ENCODE assay signal across 9 cellular contexts in the genomic region with DNA sequence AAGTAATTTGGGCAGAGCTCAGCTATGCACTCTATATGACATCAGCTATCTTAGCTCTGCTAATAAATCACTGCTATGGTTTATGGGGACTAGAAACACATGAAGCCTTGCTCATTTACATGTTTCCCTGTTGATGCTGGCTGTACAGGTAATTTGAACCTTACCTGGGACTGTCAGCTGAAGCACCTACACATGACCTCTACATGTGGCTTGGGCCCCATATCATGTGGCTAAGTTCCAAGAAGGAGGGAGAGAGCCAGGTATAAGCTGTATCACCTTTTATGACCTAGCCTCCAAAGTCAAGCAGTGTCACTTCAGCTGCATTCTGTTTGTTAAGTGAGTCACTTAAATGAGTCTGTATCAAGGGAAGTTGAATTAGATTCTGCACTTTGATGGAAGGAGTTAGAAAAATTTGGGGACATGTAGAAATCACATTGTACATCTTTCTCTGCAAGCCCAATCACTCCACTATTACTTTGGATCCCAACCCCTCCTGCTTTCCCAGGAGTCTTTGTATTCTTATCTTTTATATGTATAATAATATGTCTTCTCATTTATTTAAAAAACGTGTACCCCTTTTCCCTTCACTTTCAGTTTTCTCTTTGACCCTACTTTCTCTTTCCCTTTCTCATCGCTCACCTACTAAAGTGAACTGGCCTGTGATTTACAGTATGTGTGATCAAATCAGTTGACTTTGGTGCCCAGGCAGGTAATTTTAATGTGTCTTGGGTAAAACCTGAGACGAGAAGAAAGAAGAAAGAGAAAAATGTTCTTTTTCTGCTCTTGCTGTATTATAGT. TPM values are rescaled to one million over a fixed set of nuclear protein-coding genes. Genes with fewer than 3 reads are reported as not detected.
DNase-seq lines count a peak whose midpoint lies in the region; ATAC-seq, FAIRE-seq and TF ChIP-seq lines count a peak whose summit lies in the region.
"Had no signal": no experiment of that assay in that cellular context is flagged by ENCODE, and none has a peak within 500 bp of the region (broad histone marks: within the 10 kb centered on the region; RNA-seq: fewer than 3 reads in every experiment).

No MANE protein-coding gene starts in this region.

- peaks cover 20 to 37% (median 32%) of the 10 kb centered on the region in 3 donors for H3K4me1 Mint-ChIP-seq in CD8-positive, alpha-beta memory T cell

- no peaks in the 10 kb centered on the region for H3K9me3 ChIP-seq in CD8-positive, alpha-beta memory T cell (ENCODE audit: low read length)
- H3K9me3 ChIP-seq in PC-9 (ENCODE audit: insufficient read depth, low read depth) (peaks cover 9% of the 10 kb centered on the region; the same call in 1 of the 2 replicates), smooth muscle cell (replicated peaks; ENCODE audit: low read depth) (no peaks in the 10 kb centered on the region)

- H3K4me3 ChIP-seq in CD8-positive, alpha-beta memory T cell (ENCODE audit: low read length): peak overlapping the region; percentile 58
- H3K4me3 ChIP-seq in bronchial epithelial cell (ENCODE audit: low read depth, low read length): no peak overlapping the region
- no peak overlapping the region for H3K4me3 ChIP-seq in PC-9
- no peak overlapping the region for H3K4me3 ChIP-seq in smooth muscle cell

- H3K27ac ChIP-seq in CD8-positive, alpha-beta memory T cell (ENCODE audit: low read depth, low read length): peak overlapping the region; percentile 0
- no peak overlapping the region for H3K27ac ChIP-seq in PC-9
- H3K27ac ChIP-seq in smooth muscle cell (ENCODE audit: low read depth): no peak overlapping the region

- FAIRE-seq in bronchial epithelial cell (lab: Jason Lieb, UNC): no peak

- intact Hi-C loops in left ventricle myocardium superior (cut with micrococcal nuclease): no loop called here
- intact Hi-C loops in PC-9 (cut with micrococcal nuclease; ENCODE audit: unreplicated experiment): no loop called here

- CTCF ChIA-PET in CD8-positive, alpha-beta memory T cell (lab: Charles Lee): interaction anchor here (3.0 kb wide), 1 partner anchor 13 kb away, joined by 11 read pairs; no protein-coding TSS in a partner anchor
- CTCF ChIA-PET in PC-9 (lab: Charles Lee): no interaction called here

- H3K9ac ChIP-seq in smooth muscle cell (ENCODE audit: low read depth): no peak overlapping the region

- peaks cover 8% of the 10 kb centered on the region for H3F3A ChIP-seq in PC-9 (ENCODE audit: insufficient read depth, low read depth)
- H3F3A ChIP-seq in smooth muscle cell (ENCODE audit: low read depth): peaks cover 4% of the 10 kb centered on the region

- no peaks in the 10 kb centered on the region for H3K27me3 Mint-ChIP-seq in CD8-positive, alpha-beta memory T cell

- no peaks in the 10 kb centered on the region for H3K9me3 Mint-ChIP-seq in CD8-positive, alpha-beta memory T cell

- ATAC-seq in GM19043 (IDR thresholded peaks at IDR 0.05; ENCODE audit: low read depth, unreplicated experiment): peak; percentile 55
- peak; percentile 60 for ATAC-seq in HG03280 (IDR thresholded peaks at IDR 0.05; ENCODE audit: unreplicated experiment)
- ATAC-seq in left ventricle myocardium superior: no peak

- H3K4me2 ChIP-seq in PC-9: no peak overlapping the region
- H3K4me2 ChIP-seq in smooth muscle cell: no peak overlapping the region

- WGBS in smooth muscle cell (ENCODE audit: low lambda C conversion rate): 87% methylated on average over 3 of the region's 3 CpGs

- peak overlapping the region; percentile 59 to 87 (median 82) for H3K4me3 Mint-ChIP-seq in CD8-positive, alpha-beta memory T cell

- POLR2A ChIA-PET in CD8-positive, alpha-beta memory T cell (lab: Charles Lee): interaction anchor here (1.4 kb wide), 1 partner anchor 13 kb away, joined by 7 read pairs; no protein-coding TSS in a partner anchor
- POLR2A ChIA-PET in PC-9 (lab: Charles Lee; ENCODE audit: unreplicated experiment): no interaction called here

- TF ChIP-seq CTCF in bronchial epithelial cell (IDR thresholded peaks at IDR 0.05; ENCODE audit: insufficient read depth, low read length, severe bottlenecking) (no peak), PC-9 (conservative IDR thresholded peaks at IDR 0.05) (no peak), smooth muscle cell (IDR thresholded peaks at IDR 0.05; ENCODE audit: borderline replicate concordance, insufficient read depth, poor library complexity, severe bottlenecking) (no peak)

- BruUV-seq in PC-9 (replicated peaks; lab: Mats Ljungman, UMichigan): no TSS peak

- no peaks in the 10 kb centered on the region for H3K36me3 ChIP-seq in CD8-positive, alpha-beta memory T cell (ENCODE audit: insufficient read depth, low read length)
- H3K36me3 ChIP-seq in bronchial epithelial cell (ENCODE audit: control insufficient read depth, insufficient read depth, low read length): no peaks in the 10 kb centered on the region
- 0 out of 2 replicates have a peak, but pooled peaks cover 17% of the 10 kb centered on the region for H3K36me3 ChIP-seq in PC-9 (ENCODE audit: low read depth)
- H3K36me3 ChIP-seq in smooth muscle cell (ENCODE audit: low read depth): no peaks in the 10 kb centered on the region

- no peaks in the 10 kb centered on the region for H3K9me2 ChIP-seq in PC-9 (ENCODE audit: insufficient read depth)

- H3K4me1 ChIP-seq in CD8-positive, alpha-beta memory T cell (ENCODE audit: insufficient read depth, low read length): peaks cover 19% of the 10 kb centered on the region
- H3K4me1 ChIP-seq in PC-9 (replicated peaks; ENCODE audit: insufficient read depth) (peaks cover 18% of the 10 kb centered on the region), smooth muscle cell (ENCODE audit: low read depth) (no peaks in the 10 kb centered on the region)

- H4K20me1 ChIP-seq in PC-9 (ENCODE audit: insufficient read depth) (no peaks in the 10 kb centered on the region), smooth muscle cell (ENCODE audit: low read depth) (peaks cover 12% of the 10 kb centered on the region)

- peak in 2 of 5 donors; percentile 40 to 57 for DNase-seq in CD8-positive, alpha-beta memory T cell
- DNase-seq in bronchial epithelial cell (ENCODE audit: low read depth) (peak; percentile 50), left ventricle myocardium superior (no peak), PC-9 (no peak), smooth muscle cell (lab: John Stamatoyannopoulos, UW; ENCODE audit: unreplicated experiment) (no peak)
- DNase-seq in activated CD8-positive, alpha-beta memory T cell treated with anti-CD3 and anti-CD28 coated beads for 24 hours: no peak
- DNase-seq: stimulated activated CD8-positive, alpha-beta memory T cell treated with anti-CD3 and anti-CD28 coated beads, Interleukin-4, amount 100 ng/mL, for 48 hours had no signal

- no peak overlapping the region for H2AFZ ChIP-seq in PC-9
- no peak overlapping the region for H2AFZ ChIP-seq in smooth muscle cell (ENCODE audit: low read depth)

- H3K36me3 Mint-ChIP-seq in CD8-positive, alpha-beta memory T cell: peaks cover 0 to 3% (median 2%) of the 10 kb centered on the region in 3 donors

- H3K27me3 ChIP-seq in CD8-positive, alpha-beta memory T cell (ENCODE audit: insufficient read depth, low read length, poor library complexity, severe bottlenecking): no peaks in the 10 kb centered on the region
- no peaks in the 10 kb centered on the region for H3K27me3 ChIP-seq in bronchial epithelial cell (ENCODE audit: control insufficient read depth, insufficient read depth, low read length)
- no peaks in the 10 kb centered on the region for H3K27me3 ChIP-seq in PC-9 (ENCODE audit: insufficient read depth, low read depth)
- H3K27me3 ChIP-seq in smooth muscle cell (ENCODE audit: low read depth): no peaks in the 10 kb centered on the region

- peak overlapping the region; percentile 86 to 95 (median 92) for H3K27ac Mint-ChIP-seq in CD8-positive, alpha-beta memory T cell

- H3K79me2 ChIP-seq in PC-9 (ENCODE audit: low read depth) (no peaks in the 10 kb centered on the region; the same call in none of the 2 replicates), smooth muscle cell (ENCODE audit: low read depth) (peaks cover 58% of the 10 kb centered on the region)

RNA-seq across cellular contexts. Expression of gene PRKACB, which starts 53.4 kb away (rescaled TPM):
- total RNA-seq in CD8-positive, alpha-beta memory T cell: 10 to 100 TPM; 47.7 to 54.6 TPM
- polyA plus RNA-seq in CD8-positive, alpha-beta memory T cell: 97.5 TPM
- total RNA-seq in bronchial epithelial cell: 2.1 and 4.5 TPM in 2 replicates
- total RNA-seq in left ventricle myocardium superior: 35.2 TPM
- total RNA-seq in PC-9 (2021): 16.1 and 16.7 TPM in 2 replicates
- 42.3 and 46.5 TPM in 2 replicates for total RNA-seq in smooth muscle cell
- polyA plus RNA-seq in smooth muscle cell: 18.8 and 19.4 TPM in 2 replicates
